Comparison of ENCODE assay signal across 7 cellular contexts in the genomic region with DNA sequence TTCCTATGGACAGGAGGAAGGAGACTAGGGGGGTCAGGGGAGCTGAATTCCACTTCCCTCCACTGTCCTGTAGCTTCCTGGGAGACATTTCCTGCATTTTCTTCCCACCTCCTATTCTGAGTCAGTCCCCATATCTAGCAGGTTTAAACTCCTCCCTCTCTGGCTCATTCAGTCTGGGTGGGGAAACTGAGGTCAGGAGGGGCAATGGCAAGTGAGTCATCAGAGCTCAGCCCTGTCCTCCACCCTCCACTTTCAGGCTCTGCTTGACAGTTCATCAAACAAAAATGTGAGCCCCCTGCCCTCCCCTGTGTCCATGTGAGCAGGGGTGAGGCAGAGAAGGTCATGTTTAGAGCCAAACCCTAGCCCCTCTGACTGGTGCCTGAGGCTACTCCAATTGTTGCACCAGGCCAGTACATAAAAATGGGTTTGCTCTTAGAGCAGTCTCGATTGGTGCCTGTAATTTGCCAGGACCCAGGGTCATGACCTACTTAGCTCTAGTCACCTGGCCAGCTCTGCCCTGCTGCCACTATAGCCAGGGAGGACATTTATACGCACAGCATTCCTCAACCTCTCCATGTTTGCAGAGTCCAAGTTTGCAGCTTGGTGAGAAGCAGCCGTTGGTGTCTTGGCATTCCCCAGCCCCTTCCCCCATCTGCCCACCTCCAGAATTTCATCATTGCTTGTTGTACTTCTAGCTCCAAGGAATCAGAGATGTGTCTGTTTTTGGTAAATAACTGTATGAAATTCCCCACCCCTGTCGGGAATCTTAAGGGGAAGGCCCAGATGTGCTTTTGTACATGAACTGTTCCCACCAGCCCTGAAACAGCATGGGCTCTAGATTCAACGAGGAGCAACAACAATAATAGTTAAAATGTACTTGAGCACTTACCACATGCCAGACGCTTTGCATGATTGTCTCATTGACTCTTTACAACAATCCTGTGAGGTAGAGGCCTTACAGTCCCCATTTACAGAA. TPM values are rescaled to one million over a fixed set of nuclear protein-coding genes. Genes with fewer than 3 reads are reported as not detected.
DNase-seq lines count a peak whose midpoint lies in the region; ATAC-seq and TF ChIP-seq lines count a peak whose summit lies in the region.
"Had no signal": no experiment of that assay in that cellular context is flagged by ENCODE, and none has a peak within 500 bp of the region (broad histone marks: within the 10 kb centered on the region; RNA-seq: fewer than 3 reads in every experiment).

No MANE protein-coding gene starts in this region.

- no peak overlapping the region for H3K4me3 ChIP-seq in gastroesophageal sphincter

- no peak for TF ChIP-seq EP300 in gastroesophageal sphincter (IDR thresholded peaks at IDR 0.05)

- peaks cover 0 to 90% of the 10 kb centered on the region in 2 donors for H3K36me3 ChIP-seq in gastroesophageal sphincter

- H3K4me1 ChIP-seq in gastroesophageal sphincter, result peaks cover 0 to 56% (median 10%) of the 10 kb centered on the region in 3 donors

- no peaks in the 10 kb centered on the region for H3K9me3 ChIP-seq in gastroesophageal sphincter

- 37 to 43% methylated on average over 3 to 5 of the region's 6 CpGs for WGBS in gastroesophageal sphincter (ENCODE audit: low coverage in 1 of 2), 2 donors

- TF ChIP-seq CTCF in gastroesophageal sphincter (IDR thresholded peaks at IDR 0.05), result no peak

- peak; percentile 43 for DNase-seq in RPMI7951 (ENCODE audit: low read depth)
- peak in 1 of 49 donors; percentile 17 for DNase-seq in substantia nigra (lab: John Stamatoyannopoulos, UW)
- DNase-seq in OCI-M2 (lab: John Stamatoyannopoulos, UW; ENCODE audit: unreplicated experiment), result no peak
- DNase-seq in GM19238 (ENCODE audit: insufficient read length, low spot score), result no peak

- H3K27ac ChIP-seq in gastroesophageal sphincter, result peak overlapping the region in 3 of 4 donors; percentile 62 to 80 (median 73)
- peak overlapping the region; percentile 99 for H3K27ac ChIP-seq in substantia nigra (ENCODE audit: low read depth, low read length, poor library complexity, severe bottlenecking)
- H3K27ac ChIP-seq: VCaP had no signal

- H3K27me3 ChIP-seq in gastroesophageal sphincter, result no peaks in the 10 kb centered on the region

- ATAC-seq in gastroesophageal sphincter, result peak; percentile 82
- no peak for ATAC-seq in GM19324 (IDR thresholded peaks at IDR 0.05; ENCODE audit: low FRiP score, unreplicated experiment)

- TF ChIP-seq POLR2A in gastroesophageal sphincter (IDR thresholded peaks at IDR 0.05), result no peak

RNA-seq across cellular contexts. Expression of a gene that starts 20.7 kb away (rescaled TPM):
- 41.5 and 48.8 TPM in 2 replicates for total RNA-seq in RPMI7951 (2014; rRNA removed; shearing (Covaris generic))
- total RNA-seq in gastroesophageal sphincter, result 100 to 1,000 TPM in 1 of 4 donors, 10 to 100 TPM in 3; 68.2 to 121 (median 92.8) TPM

RNA-seq across cellular contexts. Expression of a gene that starts 27.1 kb away (rescaled TPM):
- 0.36 and 0.59 TPM in 2 replicates for total RNA-seq in RPMI7951 (2014; rRNA removed; shearing (Covaris generic))
- 10 to 100 TPM in 3 of 4 donors, 1 to 10 TPM in 1; 5.2 to 19.5 (median 14.8) TPM for total RNA-seq in gastroesophageal sphincter

RNA-seq across cellular contexts. Expression of a gene that starts 27.9 kb away (rescaled TPM):
- total RNA-seq in RPMI7951 (2014; rRNA removed; shearing (Covaris generic)), result 44.3 and 59.4 TPM in 2 replicates
- total RNA-seq in gastroesophageal sphincter, result 10 to 100 TPM; 32.8 to 48.0 (median 44.0) TPM

RNA-seq across cellular contexts. Expression of a gene that starts 28.2 kb away (rescaled TPM):
- total RNA-seq in RPMI7951 (2014; rRNA removed; shearing (Covaris generic)), result 22.2 and 39.5 TPM in 2 replicates
- total RNA-seq in gastroesophageal sphincter, result 10 to 100 TPM; 30.0 to 50.7 (median 36.4) TPM

RNA-seq across cellular contexts. Expression of a gene that starts 42.3 kb away (rescaled TPM):
- under 0.01 and 0.36 TPM in 2 replicates for total RNA-seq in RPMI7951 (2014; rRNA removed; shearing (Covaris generic))
- 1 to 10 TPM in 2 of 4 donors, under 1 TPM in 2; 0.16 to 1.5 (median 1.1) TPM for total RNA-seq in gastroesophageal sphincter
